In genomic region chrY:11293392-11293791, GRCh38 we compare ENCODE assay signal across 10 cellular contexts.
"Had no signal": no experiment of that assay in that cellular context is flagged by ENCODE, and none has a peak within 500 bp of the region (broad histone marks: within the 10 kb centered on the region; RNA-seq: fewer than 3 reads in every experiment).

No MANE protein-coding gene starts in this region.

- H3K4me2 ChIP-seq: GM23338 had no signal

- H3K9ac ChIP-seq: GM23248 had no signal

- H3K9me3 ChIP-seq: HAP-1 had no signal

- ATAC-seq: GM23338, HCT116 had no signal

- H3K4me3 Mint-ChIP-seq: GM23338, H9, HFFc6 had no signal

- H3K27ac ChIP-seq: GM23248 had no signal

- H3K4me3 ChIP-seq: GM23248, GM23338, HAP-1 had no signal

- H3K4me1 Mint-ChIP-seq: GM23338, H9 had no signal

- DNase-seq: GM23248, GOT3, H7, H9, HCEC 1CT, HFFc6 had no signal

- FAIRE-seq: H54 had no signal

- H3K9me3 Mint-ChIP-seq: GM23338, HFFc6 had no signal

- H3K4me1 ChIP-seq: HAP-1 had no signal

- H2AFZ ChIP-seq: GM23248, GM23338 had no signal

- H3K36me3 ChIP-seq: HAP-1 had no signal

- H3K27ac Mint-ChIP-seq: GM23338, H9, HFFc6 had no signal
